Comparison of ENCODE assay signal across 14 cellular contexts in the genomic region with DNA sequence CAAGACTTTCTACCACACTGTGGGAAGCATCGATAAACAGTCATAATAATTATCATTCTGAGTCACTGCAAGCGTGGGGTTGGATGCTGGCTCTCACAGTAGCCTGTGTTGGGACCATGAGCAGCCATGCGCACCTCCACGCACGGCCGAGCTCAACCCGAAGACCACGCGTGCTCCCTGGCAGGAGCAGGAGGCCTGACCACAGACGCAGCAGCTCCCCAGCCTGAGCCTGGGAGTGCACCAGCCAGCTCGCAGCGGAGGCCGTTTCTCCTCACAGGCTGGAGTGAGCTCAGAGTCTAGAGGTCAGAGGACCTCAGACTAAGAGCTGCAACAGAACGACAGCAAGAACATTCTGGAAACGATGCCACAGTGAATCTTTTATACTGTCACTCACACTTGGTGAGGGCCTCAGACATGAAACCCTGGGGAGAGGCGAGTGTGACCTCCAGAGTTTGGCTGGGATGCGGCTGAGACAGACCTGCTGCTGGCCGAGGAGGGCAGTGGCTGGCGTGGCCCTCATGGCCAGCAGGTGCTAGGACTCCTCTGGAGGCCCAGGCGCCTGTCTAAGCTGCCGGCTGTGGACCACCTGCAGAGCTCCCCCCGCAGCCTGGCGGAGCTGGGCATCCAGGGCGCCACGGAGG. TPM values are rescaled to one million over a fixed set of nuclear protein-coding genes. Genes with fewer than 3 reads are reported as not detected.
DNase-seq lines count a peak whose midpoint lies in the region; ATAC-seq, FAIRE-seq and TF ChIP-seq lines count a peak whose summit lies in the region.
"Had no signal": no experiment of that assay in that cellular context is flagged by ENCODE, and none has a peak within 500 bp of the region (broad histone marks: within the 10 kb centered on the region; RNA-seq: fewer than 3 reads in every experiment).

No MANE protein-coding gene starts in this region.

- H3K4me1 Mint-ChIP-seq in activated CD4-positive, alpha-beta T cell treated with anti-CD3 and anti-CD28 coated beads, Interleukin-2, amount 10 ng/mL, durations not matched to agents 24 days and 14 days, result peaks cover 10% of the 10 kb centered on the region

- FAIRE-seq in GM12878 (lab: Jason Lieb, UNC), result no peak
- FAIRE-seq: bronchial epithelial cell, frontal cortex had no signal

- H3K36me3 Mint-ChIP-seq in activated CD4-positive, alpha-beta T cell treated with anti-CD3 and anti-CD28 coated beads, Interleukin-2, amount 10 ng/mL, durations not matched to agents 24 days and 14 days (ENCODE audit: low read depth), result peaks cover 29% of the 10 kb centered on the region

- RAD21 ChIA-PET in GM12878 (lab: Charles Lee; ENCODE audit: unreplicated experiment), result no interaction called here

- peak; percentile 44 for TF ChIP-seq POLR2A in GM12878 (IDR thresholded peaks at IDR 0.05; ENCODE audit: low read depth, low read length)

- H3K27ac ChIP-seq in GM12878 (ENCODE audit: control insufficient read depth, insufficient read depth), result peak overlapping the region; percentile 56

- WGBS in GM12878 (ENCODE audit: insufficient coverage, insufficient replicate concordance, low lambda C conversion rate, missing lambda C conversion rate), result 29% methylated on average over 25 of the region's 25 CpGs

- H3K9me3 ChIP-seq in GM12878 (replicated peaks; ENCODE audit: control insufficient read depth, insufficient read depth, low read length), result no peaks in the 10 kb centered on the region

- TF ChIP-seq RAD21 in GM12878 (IDR thresholded peaks at IDR 0.05; ENCODE audit: insufficient read depth, low read depth, low read length), result no peak

- no peak for DNase-seq in activated CD4-positive, alpha-beta T cell treated with anti-CD3 and anti-CD28 coated beads, Interleukin-2, amount 10 ng/mL, durations not matched to agents 24 days and 14 days
- no peak for DNase-seq in activated CD4-positive, alpha-beta T cell treated with anti-CD3 and anti-CD28 coated beads for 48 hours
- peak; percentile 45 for DNase-seq in GM12878 (ENCODE audit: low read depth, low spot score)
- peak; percentile 84 for DNase-seq in renal cortical epithelial cell (ENCODE audit: low read depth)
- DNase-seq: activated CD8-positive, alpha-beta T cell treated with anti-CD3 and anti-CD28 coated beads for 36 hours; H7; NCI-H1694 had no signal

- in situ Hi-C loops in GM12878 (cut with MboI), result loop anchor here (25.0 kb wide), 1 partner anchor 233 kb away; no protein-coding TSS in a partner anchor

- TF ChIP-seq CTCF in GM12878 (IDR thresholded peaks at IDR 0.05 in 2 of 3, conservative IDR thresholded peaks at IDR 0.05 in 1 of 3; ENCODE audit: control insufficient read depth in 2 of 3, extremely low read depth in 1 of 3, insufficient read depth in 1 of 3, low read depth in 3 of 3, low read length in 3 of 3), result no peak

- H3K9me3 Mint-ChIP-seq in activated CD4-positive, alpha-beta T cell treated with anti-CD3 and anti-CD28 coated beads, Interleukin-2, amount 10 ng/mL, durations not matched to agents 24 days and 14 days, result no peaks in the 10 kb centered on the region
- H3K9me3 Mint-ChIP-seq: activated CD8-positive, alpha-beta T cell treated with anti-CD3 and anti-CD28 coated beads for 36 hours had no signal

- no peak overlapping the region; the same call in 1 of the 2 replicates for H3K4me2 ChIP-seq in GM12878 (ENCODE audit: control insufficient read depth, insufficient read depth)
- H3K4me2 ChIP-seq: smooth muscle cell had no signal

- SMC1A ChIA-PET in GM12878 (lab: Charles Lee; ENCODE audit: uncharacterized antibody, unreplicated experiment), result interaction anchor here (0.7 kb wide), 1 partner anchor 240 kb away, joined by 3 read pairs; no protein-coding TSS in a partner anchor

- H3K36me3 ChIP-seq in GM12878 (ENCODE audit: control insufficient read depth in 2 of 2, insufficient read depth in 2 of 2, low read length in 1 of 2), result peaks cover 0 to 2% of the 10 kb centered on the region in 2 experiments; a peak in 2 of 4 replicates

- POLR2A ChIA-PET in GM12878 (lab: Charles Lee), result interaction anchor here (0.5 kb wide), 1 partner anchor 253 kb away, joined by 4 read pairs; no protein-coding TSS in a partner anchor

- ATAC-seq in HG03175 (IDR thresholded peaks at IDR 0.05; ENCODE audit: unreplicated experiment) (peak; percentile 51), GM12878 (peak; percentile 80), GM21381 (IDR thresholded peaks at IDR 0.05; ENCODE audit: unreplicated experiment) (no peak), HG03378 (IDR thresholded peaks at IDR 0.05; ENCODE audit: unreplicated experiment) (no peak), GM19397 (IDR thresholded peaks at IDR 0.05; ENCODE audit: unreplicated experiment) (no peak)
- ATAC-seq: activated CD8-positive, alpha-beta T cell treated with anti-CD3 and anti-CD28 coated beads for 36 hours had no signal

- CTCF ChIA-PET in GM12878 (lab: Yijun Ruan, JAX), result interaction anchor here (1.0 to 1.4 kb wide), 3 partner anchors 47 to 356 kb away, joined by 3 to 4 read pairs (median 4); no protein-coding TSS in a partner anchor

- no peaks in the 10 kb centered on the region for H4K20me1 ChIP-seq in GM12878 (ENCODE audit: control insufficient read depth, insufficient read depth)

- no peak overlapping the region for H2AFZ ChIP-seq in GM12878 (ENCODE audit: control insufficient read depth, low read depth, low read length)

- H3K4me3 ChIP-seq in GM12878, result no peak overlapping the region
- H3K4me3 ChIP-seq: smooth muscle cell had no signal

- H3K9ac ChIP-seq in GM12878 (ENCODE audit: control insufficient read depth, insufficient read depth, low read length), result no peak overlapping the region

- peak overlapping the region; percentile 45 for H3K27ac Mint-ChIP-seq in activated CD4-positive, alpha-beta T cell treated with anti-CD3 and anti-CD28 coated beads, Interleukin-2, amount 10 ng/mL, durations not matched to agents 24 days and 14 days

- peaks cover 15% of the 10 kb centered on the region for H3K79me2 ChIP-seq in GM12878 (ENCODE audit: control insufficient read depth, insufficient read depth, low read length)

- intact Hi-C loops in activated CD4-positive, alpha-beta T cell treated with anti-CD3 and anti-CD28 coated beads, Interleukin-2, amount 10 ng/mL, durations not matched to agents 24 days and 14 days (cut with micrococcal nuclease), result loop anchor here (10.0 kb wide), 1 partner anchor 220 kb away; no protein-coding TSS in a partner anchor
- intact Hi-C loops in GM12878 (cut with micrococcal nuclease; ENCODE audit: unreplicated experiment), result no loop called here

- 0 out of 4 replicates have a peak, but pooled peaks of 1 of the 2 experiments have one; percentile 16 for TF ChIP-seq EP300 in GM12878 (IDR thresholded peaks at IDR 0.05; ENCODE audit: borderline replicate concordance in 1 of 2, control insufficient read depth in 1 of 2, low read depth in 2 of 2, low read length in 2 of 2)

- H3K27me3 Mint-ChIP-seq in activated CD4-positive, alpha-beta T cell treated with anti-CD3 and anti-CD28 coated beads, Interleukin-2, amount 10 ng/mL, durations not matched to agents 24 days and 14 days, result no peaks in the 10 kb centered on the region
- H3K27me3 Mint-ChIP-seq: activated CD8-positive, alpha-beta T cell treated with anti-CD3 and anti-CD28 coated beads for 36 hours had no signal

- H3K4me1 ChIP-seq in GM12878 (ENCODE audit: control insufficient read depth, insufficient read depth, low read length), result peaks cover 23% of the 10 kb centered on the region

- no peak overlapping the region for H3K4me3 Mint-ChIP-seq in activated CD4-positive, alpha-beta T cell treated with anti-CD3 and anti-CD28 coated beads, Interleukin-2, amount 10 ng/mL, durations not matched to agents 24 days and 14 days
- H3K4me3 Mint-ChIP-seq: activated CD8-positive, alpha-beta T cell treated with anti-CD3 and anti-CD28 coated beads for 36 hours had no signal

- no TSS peak for BruUV-seq in GM12878 (replicated peaks; lab: Mats Ljungman, UMichigan)

- no peaks in the 10 kb centered on the region for H3K27me3 ChIP-seq in GM12878 (replicated peaks in 1 of 2; ENCODE audit: control insufficient read depth in 2 of 2, insufficient read depth in 2 of 2, low read length in 1 of 2)

RNA-seq across cellular contexts. Expression of gene NDUFAF8, which starts 6.0 kb away (rescaled TPM):
- total RNA-seq in activated CD4-positive, alpha-beta T cell treated with anti-CD3 and anti-CD28 coated beads, Interleukin-2, amount 10 ng/mL, durations not matched to agents 24 days and 14 days, result 73.6 and 77.1 TPM in 2 replicates
- total RNA-seq in GM12878 (2013; cell fraction: nucleolus; rRNA removed), result 43.1 and 61.9 TPM in 2 replicates
- 97.9 and 107 TPM in 2 replicates for total RNA-seq in GM12878 (2014; rRNA removed)
- 91.4 and 105 TPM in 2 replicates for total RNA-seq in GM12878 (2014; rRNA removed; fragmentation: Illumina TruSeq; extraction: Trizol)
- total RNA-seq in GM12878 (2021), result 95.6 and 99.9 TPM in 2 replicates
- polyA plus RNA-seq in GM12878 (2011; ENCODE audit: low read depth), result 142 TPM
- polyA plus RNA-seq in GM12878 (2011; rRNA removed), result 140 and 160 TPM in 2 replicates
- 73.5 and 95.5 TPM in 2 replicates for polyA plus RNA-seq in GM12878 (2011; cell fraction: cytosol; rRNA removed)
- 77.4 and 78.7 TPM in 2 replicates for polyA plus RNA-seq in GM12878 (2011; cell fraction: nucleus; rRNA removed)
- polyA plus RNA-seq in GM12878 (2012), result 85.0 and 88.2 TPM in 2 replicates
- 36.2 and 53.0 TPM in 2 replicates for polyA plus RNA-seq in GM12878 (2014; fragmentation: Illumina TruSeq; extraction: Trizol)
- 10 to 100 TPM; 22.0 to 71.5 TPM for polyA plus RNA-seq in GM12878 (2014; fragmentation: Nextera tagmentation; extraction: Ambion mirVana)
- 122 and 133 TPM in 2 replicates for polyA plus RNA-seq in GM12878 (2014; rRNA removed)
- 100 to 1,000 TPM; 295 to 307 TPM for polyA plus RNA-seq in GM12878 (2016; fragmentation: Nextera tagmentation; extraction: Ambion mirVana)
- 16.9 and 31.7 TPM in 2 replicates for polyA minus RNA-seq in GM12878 (2011; rRNA and poly(A)+ RNA removed)
- polyA minus RNA-seq in GM12878 (2011; cell fraction: cytosol; rRNA and poly(A)+ RNA removed), result 10.7 and 11.9 TPM in 2 replicates
- 7.6 and 17.1 TPM in 2 replicates for polyA minus RNA-seq in GM12878 (2011; cell fraction: nucleus; rRNA and poly(A)+ RNA removed)
- total RNA-seq in renal cortical epithelial cell, result 24.7 and 40.5 TPM in 2 replicates

RNA-seq across cellular contexts. Expression of gene TEPSIN, which starts 6.3 kb away (rescaled TPM):
- total RNA-seq in activated CD4-positive, alpha-beta T cell treated with anti-CD3 and anti-CD28 coated beads, Interleukin-2, amount 10 ng/mL, durations not matched to agents 24 days and 14 days, result 36.4 and 40.0 TPM in 2 replicates
- total RNA-seq in GM12878 (2013; cell fraction: nucleolus; rRNA removed), result 73.0 and 82.8 TPM in 2 replicates
- total RNA-seq in GM12878 (2014; rRNA removed), result 14.6 and 15.9 TPM in 2 replicates
- total RNA-seq in GM12878 (2014; rRNA removed; fragmentation: Illumina TruSeq; extraction: Trizol), result 4.5 and 4.8 TPM in 2 replicates
- total RNA-seq in GM12878 (2021), result 26.7 and 35.3 TPM in 2 replicates
- 6.1 TPM for polyA plus RNA-seq in GM12878 (2011; ENCODE audit: low read depth)
- 5.4 and 10.2 TPM in 2 replicates for polyA plus RNA-seq in GM12878 (2011; rRNA removed)
- 12.9 and 26.8 TPM in 2 replicates for polyA plus RNA-seq in GM12878 (2011; cell fraction: cytosol; rRNA removed)
- polyA plus RNA-seq in GM12878 (2011; cell fraction: nucleus; rRNA removed), result 286 and 400 TPM in 2 replicates
- 18.3 and 24.7 TPM in 2 replicates for polyA plus RNA-seq in GM12878 (2012)
- polyA plus RNA-seq in GM12878 (2014; fragmentation: Illumina TruSeq; extraction: Trizol), result 2.7 and 5.8 TPM in 2 replicates
- 1 to 10 TPM in 1 of 2 experiments, under 1 TPM in 1; 0.87 to 1.6 TPM for polyA plus RNA-seq in GM12878 (2014; fragmentation: Nextera tagmentation; extraction: Ambion mirVana)
- 36.7 and 39.3 TPM in 2 replicates for polyA plus RNA-seq in GM12878 (2014; rRNA removed)
- polyA plus RNA-seq in GM12878 (2016; fragmentation: Nextera tagmentation; extraction: Ambion mirVana), result 1 to 10 TPM; 3.1 to 3.7 TPM
- 9.4 and 15.3 TPM in 2 replicates for polyA minus RNA-seq in GM12878 (2011; rRNA and poly(A)+ RNA removed)
- 5.8 and 11.0 TPM in 2 replicates for polyA minus RNA-seq in GM12878 (2011; cell fraction: cytosol; rRNA and poly(A)+ RNA removed)
- 50.7 and 71.4 TPM in 2 replicates for polyA minus RNA-seq in GM12878 (2011; cell fraction: nucleus; rRNA and poly(A)+ RNA removed)
- 9.4 and 14.0 TPM in 2 replicates for total RNA-seq in renal cortical epithelial cell

RNA-seq across cellular contexts. Expression of gene CEP131, which starts 22.4 kb away (rescaled TPM):
- total RNA-seq in activated CD4-positive, alpha-beta T cell treated with anti-CD3 and anti-CD28 coated beads, Interleukin-2, amount 10 ng/mL, durations not matched to agents 24 days and 14 days, result 15.6 and 18.0 TPM in 2 replicates
- total RNA-seq in GM12878 (2013; cell fraction: nucleolus; rRNA removed), result 11.0 and 14.3 TPM in 2 replicates
- total RNA-seq in GM12878 (2014; rRNA removed) (8.0 and 10.2 TPM in 2 replicates), GM12878 (2014; rRNA removed; fragmentation: Illumina TruSeq; extraction: Trizol) (3.0 and 3.3 TPM in 2 replicates), GM12878 (2021) (15.2 and 17.3 TPM in 2 replicates), renal cortical epithelial cell (9.6 and 10.7 TPM in 2 replicates)
- 2.8 TPM for polyA plus RNA-seq in GM12878 (2011; ENCODE audit: low read depth)
- polyA plus RNA-seq in GM12878 (2011; rRNA removed) (1.3 and 2.9 TPM in 2 replicates), GM12878 (2014; fragmentation: Illumina TruSeq; extraction: Trizol) (0.17 and 1.3 TPM in 2 replicates), GM12878 (2014; fragmentation: Nextera tagmentation; extraction: Ambion mirVana) (under 1 TPM; 0.05 to 0.64 TPM), GM12878 (2014; rRNA removed) (13.7 and 16.6 TPM in 2 replicates), GM12878 (2016; fragmentation: Nextera tagmentation; extraction: Ambion mirVana) (10 to 100 TPM; 14.1 to 14.3 TPM)
- polyA plus RNA-seq in GM12878 (2011; cell fraction: cytosol; rRNA removed), result 3.6 and 6.3 TPM in 2 replicates
- 20.6 and 36.0 TPM in 2 replicates for polyA plus RNA-seq in GM12878 (2011; cell fraction: nucleus; rRNA removed)
- polyA plus RNA-seq in GM12878 (2012), result 9.0 and 10.9 TPM in 2 replicates
- 1.1 and 3.3 TPM in 2 replicates for polyA minus RNA-seq in GM12878 (2011; rRNA and poly(A)+ RNA removed)
- 6.8 TPM in 2 replicates for polyA minus RNA-seq in GM12878 (2011; cell fraction: cytosol; rRNA and poly(A)+ RNA removed)
- 3.3 and 7.2 TPM in 2 replicates for polyA minus RNA-seq in GM12878 (2011; cell fraction: nucleus; rRNA and poly(A)+ RNA removed)

RNA-seq across cellular contexts. Expression of gene SLC38A10, which starts 50.0 kb away (rescaled TPM):
- total RNA-seq in activated CD4-positive, alpha-beta T cell treated with anti-CD3 and anti-CD28 coated beads, Interleukin-2, amount 10 ng/mL, durations not matched to agents 24 days and 14 days, result 98.0 and 105 TPM in 2 replicates
- total RNA-seq in GM12878 (2013; cell fraction: nucleolus; rRNA removed), result 50.7 and 60.3 TPM in 2 replicates
- total RNA-seq in GM12878 (2014; rRNA removed) (31.2 and 32.0 TPM in 2 replicates), GM12878 (2014; rRNA removed; fragmentation: Illumina TruSeq; extraction: Trizol) (9.6 and 10.2 TPM in 2 replicates), GM12878 (2021) (60.1 and 67.9 TPM in 2 replicates), renal cortical epithelial cell (77.3 and 127 TPM in 2 replicates)
- polyA plus RNA-seq in GM12878 (2011; ENCODE audit: low read depth), result 14.8 TPM
- polyA plus RNA-seq in GM12878 (2011; rRNA removed) (6.5 and 10.5 TPM in 2 replicates), GM12878 (2014; fragmentation: Illumina TruSeq; extraction: Trizol) (3.6 and 12.2 TPM in 2 replicates), GM12878 (2014; fragmentation: Nextera tagmentation; extraction: Ambion mirVana) (1 to 10 TPM in 1 of 2 experiments, under 1 TPM in 1; 0.52 to 3.2 TPM), GM12878 (2014; rRNA removed) (36.3 and 47.7 TPM in 2 replicates), GM12878 (2016; fragmentation: Nextera tagmentation; extraction: Ambion mirVana) (10 to 100 TPM; 43.9 to 47.9 TPM)
- polyA plus RNA-seq in GM12878 (2011; cell fraction: cytosol; rRNA removed), result 18.4 and 22.5 TPM in 2 replicates
- 70.0 and 83.7 TPM in 2 replicates for polyA plus RNA-seq in GM12878 (2011; cell fraction: nucleus; rRNA removed)
- 41.1 and 42.1 TPM in 2 replicates for polyA plus RNA-seq in GM12878 (2012)
- 24.6 and 35.5 TPM in 2 replicates for polyA minus RNA-seq in GM12878 (2011; rRNA and poly(A)+ RNA removed)
- 21.8 and 36.5 TPM in 2 replicates for polyA minus RNA-seq in GM12878 (2011; cell fraction: cytosol; rRNA and poly(A)+ RNA removed)
- 20.4 and 33.5 TPM in 2 replicates for polyA minus RNA-seq in GM12878 (2011; cell fraction: nucleus; rRNA and poly(A)+ RNA removed)

Comparison
In these comparisons a context has a peak if more than half of its experiments do, and no peak if none do; other contexts are left out.
1. DNase-seq: peak in GM12878 (single experiment) and renal cortical epithelial cell (single experiment); none in activated CD4-positive, alpha-beta T cell treated with anti-CD3 and anti-CD28 coated beads, Interleukin-2, amount 10 ng/mL, durations not matched to agents 24 days and 14 days (single experiment) and activated CD4-positive, alpha-beta T cell treated with anti-CD3 and anti-CD28 coated beads for 48 hours (single experiment).
2. ATAC-seq: peak in HG03175 (single experiment) and GM12878 (single experiment); none in GM21381 (single experiment), HG03378 (single experiment) and GM19397 (single experiment).